In the genomic region with DNA sequence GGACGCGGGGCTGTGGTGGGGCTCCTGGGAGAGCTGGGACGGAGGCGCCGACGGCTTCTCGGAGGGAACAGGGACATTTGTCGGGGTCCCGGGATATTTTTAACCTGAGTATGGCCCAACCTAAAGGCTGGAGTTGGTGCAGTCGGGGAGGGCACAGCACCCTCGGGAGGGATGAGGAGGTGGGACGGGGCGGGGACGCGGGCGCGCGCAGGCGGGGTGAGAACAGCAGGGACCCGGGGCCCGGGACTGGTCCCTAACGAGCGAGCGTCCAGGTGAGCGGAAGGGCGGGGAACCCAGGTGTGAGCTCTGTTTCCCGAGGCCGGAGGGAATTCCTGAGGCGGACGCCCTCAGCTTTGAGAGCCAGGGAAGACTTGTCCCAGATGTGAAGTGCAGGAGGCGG, we compare ENCODE assay signal across 8 cellular contexts. TPM values are rescaled to one million over a fixed set of nuclear protein-coding genes. Genes with fewer than 3 reads are reported as not detected.
DNase-seq lines count a peak whose midpoint lies in the region; ATAC-seq and TF ChIP-seq lines count a peak whose summit lies in the region.
"Not testable (repeated sequence)": the region's sequence is repeated elsewhere in the genome, so short reads cannot be mapped to it uniquely, and the experiment has no call there.

No MANE protein-coding gene starts in this region.

- H3K4me3 Mint-ChIP-seq in natural killer cell treated with Interleukin-12 subunit alpha and Interleukin-12 subunit beta and Interleukin-15 and Interleukin-18, amount 100 ng/mL, for 72 hours: peak overlapping the region; percentile 34

- peak overlapping the region; percentile 6; the same call in 1 of the 2 replicates for H3K9ac ChIP-seq in ES-I3 (ENCODE audit: low read depth, low read length)

- H3K4me1 ChIP-seq in ES-I3 (ENCODE audit: insufficient read depth, low read length); body of pancreas; thymus (ENCODE audit: control insufficient read depth, insufficient read depth, low read length): not testable (repeated sequence)

- not testable (repeated sequence) for H3K27me3 ChIP-seq in body of pancreas; thymus (ENCODE audit: control insufficient read depth, insufficient read depth)

- TF ChIP-seq POLR2A in body of pancreas (IDR thresholded peaks at IDR 0.05): not testable (repeated sequence)

- not testable (repeated sequence) for H3K9me3 ChIP-seq in ES-I3 (ENCODE audit: control insufficient read depth, insufficient read depth, low read length); body of pancreas; thymus (ENCODE audit: control insufficient read depth)

- H3K9me3 Mint-ChIP-seq in natural killer cell treated with Interleukin-12 subunit alpha and Interleukin-12 subunit beta and Interleukin-15 and Interleukin-18, amount 100 ng/mL, for 72 hours: not testable (repeated sequence)

- not testable (repeated sequence) for H3K27me3 Mint-ChIP-seq in natural killer cell treated with Interleukin-12 subunit alpha and Interleukin-12 subunit beta and Interleukin-15 and Interleukin-18, amount 100 ng/mL, for 72 hours

- not testable (repeated sequence) for H3K27ac Mint-ChIP-seq in natural killer cell treated with Interleukin-12 subunit alpha and Interleukin-12 subunit beta and Interleukin-15 and Interleukin-18, amount 100 ng/mL, for 72 hours

- H3K4me1 Mint-ChIP-seq in natural killer cell treated with Interleukin-12 subunit alpha and Interleukin-12 subunit beta and Interleukin-15 and Interleukin-18, amount 100 ng/mL, for 72 hours (ENCODE audit: low read depth in 2 of 2): not testable (repeated sequence)

- not testable (repeated sequence) for DNase-seq in body of pancreas; left cardiac atrium; natural killer cell treated with Interleukin-12 subunit alpha and Interleukin-12 subunit beta and Interleukin-15 and Interleukin-18, amount 100 ng/mL, for 72 hours (ENCODE audit: low spot score)

- H3K4me3 ChIP-seq in body of pancreas: not testable (repeated sequence)
- peak overlapping the region; percentile 30 for H3K4me3 ChIP-seq in thymus (ENCODE audit: low read length)

- peak; percentile 29 for ATAC-seq in GM21529 (IDR thresholded peaks at IDR 0.05; ENCODE audit: unreplicated experiment)
- ATAC-seq in HG03135 (IDR thresholded peaks at IDR 0.05; ENCODE audit: unreplicated experiment): peak; percentile 17
- ATAC-seq in SK-N-SH treated with all-trans-retinoic acid at 6 μM for 48 hours: peak; percentile 67
- ATAC-seq in body of pancreas: peak; percentile 55
- peak; percentile 53 to 75 for ATAC-seq in left cardiac atrium
- peak; percentile 36 to 60 for ATAC-seq in natural killer cell treated with Interleukin-12 subunit alpha and Interleukin-12 subunit beta and Interleukin-15 and Interleukin-18, amount 100 ng/mL, for 72 hours

- H3K36me3 ChIP-seq in ES-I3 (ENCODE audit: insufficient read depth, low read length); body of pancreas (replicated peaks in 1 of 2; ENCODE audit: insufficient read depth in 1 of 2, low read depth in 2 of 2); thymus (ENCODE audit: control insufficient read depth, insufficient read depth): not testable (repeated sequence)

- H3K27ac ChIP-seq in body of pancreas: peak overlapping the region in 2 of 4 donors; percentile 59 to 62
- H3K27ac ChIP-seq in thymus (ENCODE audit: low read depth): not testable (repeated sequence)

- TF ChIP-seq CTCF in body of pancreas (IDR thresholded peaks at IDR 0.05): not testable (repeated sequence)

- H3K36me3 Mint-ChIP-seq in natural killer cell treated with Interleukin-12 subunit alpha and Interleukin-12 subunit beta and Interleukin-15 and Interleukin-18, amount 100 ng/mL, for 72 hours: not testable (repeated sequence)

- intact Hi-C loops in body of pancreas (cut with DNase I); left cardiac atrium (cut with DNase I): not testable (repeated sequence)

- no CpG with 5 or more reads among the region's 31 CpGs for WGBS in body of pancreas, 2 donors
- 0% methylated on average over 1 of the region's 31 CpGs for whole genome bisulfite sequencing in thymus

RNA-seq across cellular contexts. Expression of a gene that starts 0.4 kb away (rescaled TPM):
- total RNA-seq in body of pancreas: 10 to 100 TPM in 1 of 2 donors, 1 to 10 TPM in 1; 6.5 to 14.5 TPM
- total RNA-seq in left cardiac atrium: 1 to 10 TPM; 1.2 to 7.0 TPM
- total RNA-seq in natural killer cell treated with Interleukin-12 subunit alpha and Interleukin-12 subunit beta and Interleukin-15 and Interleukin-18, amount 100 ng/mL, for 72 hours: 10 to 100 TPM; 31.4 to 69.6 TPM
- 12.7 TPM for polyA plus RNA-seq in thymus

RNA-seq across cellular contexts. Expression of a gene that starts 25.9 kb away (rescaled TPM):
- total RNA-seq in body of pancreas: 1 to 10 TPM; 2.1 to 3.0 TPM
- total RNA-seq in left cardiac atrium: 10 to 100 TPM in 1 of 2 donors, 1 to 10 TPM in 1; 8.9 to 75.9 TPM
- 10 to 100 TPM; 15.9 to 40.4 TPM for total RNA-seq in natural killer cell treated with Interleukin-12 subunit alpha and Interleukin-12 subunit beta and Interleukin-15 and Interleukin-18, amount 100 ng/mL, for 72 hours
- polyA plus RNA-seq in thymus: 47.4 TPM

Comparison
In these comparisons a context has a peak if more than half of its experiments do, and no peak if none do; other contexts are left out.
1. ATAC-seq: peak in every context shown above with its lines; median percentile 67 in SK-N-SH treated with all-trans-retinoic acid at 6 μM for 48 hours; 64 in left cardiac atrium; 55 in body of pancreas; 48 in natural killer cell treated with Interleukin-12 subunit alpha and Interleukin-12 subunit beta and Interleukin-15 and Interleukin-18, amount 100 ng/mL, for 72 hours; 29 in GM21529; 17 in HG03135.